Comparison of ENCODE assay signal across 16 cellular contexts in the genomic region with DNA sequence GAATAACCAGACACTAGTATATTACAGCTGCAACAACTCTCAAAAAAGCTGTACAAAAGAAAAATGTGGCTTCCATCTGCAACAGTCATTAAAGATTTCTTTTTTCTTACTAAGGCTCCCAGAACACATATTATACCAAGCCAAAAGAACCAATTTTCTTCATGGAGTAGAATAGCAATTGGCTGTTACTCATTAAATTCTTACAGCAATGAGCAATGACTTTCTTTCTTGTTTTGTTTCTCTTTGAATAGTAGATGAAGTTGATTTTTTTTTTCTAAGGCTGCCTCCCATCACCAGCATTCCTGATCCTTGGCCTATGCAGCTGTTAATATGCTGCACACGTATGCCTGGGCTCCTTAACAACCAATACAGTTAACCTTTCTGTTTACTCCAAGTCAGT. TPM values are rescaled to one million over a fixed set of nuclear protein-coding genes. Genes with fewer than 3 reads are reported as not detected.
A peak's percentile ranks its signal among the peaks of the same experiment; 100 is the strongest.
DNase-seq lines count a peak whose midpoint lies in the region; ATAC-seq, FAIRE-seq and TF ChIP-seq lines count a peak whose summit lies in the region.
"Had no signal": no experiment of that assay in that cellular context is flagged by ENCODE, and none has a peak within 500 bp of the region (broad histone marks: within the 10 kb centered on the region; RNA-seq: fewer than 3 reads in every experiment).

No MANE protein-coding gene starts in this region.

- CTCF ChIA-PET in AG04449 (lab: Yijun Ruan, JAX) = interaction anchor here (1.0 to 5.8 kb wide), 20 partner anchors 10 to 229 kb away, joined by 3 to 77 read pairs (median 9); no protein-coding TSS in a partner anchor

- POLR2A ChIA-PET in AG04449 (lab: Yijun Ruan, JAX) = no interaction called here

- H3K9me3 ChIP-seq in left lung = no peaks in the 10 kb centered on the region
- H3K9me3 ChIP-seq: gastrocnemius medialis had no signal

- H3K4me1 ChIP-seq in left lung = no peaks in the 10 kb centered on the region
- H3K4me1 ChIP-seq: parathyroid adenoma had no signal

- ATAC-seq in left lung (peak; percentile 41), left lobe of liver (no peak), HG03571 (IDR thresholded peaks at IDR 0.05; ENCODE audit: unreplicated experiment) (no peak), SK-N-SH treated with all-trans-retinoic acid at 6 μM for 48 hours (no peak)
- ATAC-seq: gastrocnemius medialis, left colon had no signal

- no peaks in the 10 kb centered on the region for H3K27me3 ChIP-seq in left lung
- H3K27me3 ChIP-seq: gastrocnemius medialis had no signal

- H3K36me3 ChIP-seq in left lung = peaks cover 3 to 12% of the 10 kb centered on the region in 2 donors
- H3K36me3 ChIP-seq: gastrocnemius medialis had no signal

- DNase-seq in AG04449 (ENCODE audit: low read depth, low spot score) (peak; percentile 29), GM19239 (ENCODE audit: insufficient read length, low spot score) (no peak), choroid plexus epithelial cell (ENCODE audit: low read depth) (peak; percentile 88), left lung (no peak), NCI-H128 (lab: John Stamatoyannopoulos, UW; ENCODE audit: unreplicated experiment) (no peak), left lobe of liver (ENCODE audit: low spot score) (no peak)
- DNase-seq: AML-193; gastrocnemius medialis; Karpas-422; left colon; NCI-H2029 treated with DMSO at 0.1 percent for 48 hours; stimulated activated CD4-positive, alpha-beta T cell treated with anti-CD3 and anti-CD28 coated beads, Interleukin-2, amount 100 ng/mL, for 24 hours had no signal

- FAIRE-seq in GM19239 (lab: Jason Lieb, UNC) = peak; percentile 35
- FAIRE-seq: G401.6 had no signal

- intact Hi-C loops in left lung (cut with DNase I) = no loop called here

- H3K27ac ChIP-seq in left lung = no peak overlapping the region
- H3K27ac ChIP-seq: gastrocnemius medialis, parathyroid adenoma had no signal

- H3K4me3 ChIP-seq in AG04449 (ENCODE audit: low read depth, low read length) = no peak overlapping the region
- no peak overlapping the region for H3K4me3 ChIP-seq in choroid plexus epithelial cell (ENCODE audit: low read depth, low read length)
- no peak overlapping the region for H3K4me3 ChIP-seq in left lung
- H3K4me3 ChIP-seq: gastrocnemius medialis had no signal

- TF ChIP-seq CTCF in AG04449 (IDR thresholded peaks at IDR 0.05; ENCODE audit: insufficient read depth, low read length, missing control alignments) = no peak
- no peak for TF ChIP-seq CTCF in choroid plexus epithelial cell (conservative IDR thresholded peaks at IDR 0.05; ENCODE audit: low read depth, low read length)
- TF ChIP-seq CTCF in left lung (IDR thresholded peaks at IDR 0.05) = no peak

TF ChIP-seq in SK-N-SH treated with all-trans-retinoic acid at 6 μM for 48 hours, 23 proteins besides CTCF, POLR2A, EP300 and RAD21:
- no peak for TF ChIP-seq ZC3H10 (CRISPR knock-in tag; IDR thresholded peaks at IDR 0.05)

RNA-seq across cellular contexts. Expression of gene SPOCK2, which starts 36.6 kb away (rescaled TPM):
- total RNA-seq in left lung = 100 to 1,000 TPM in 1 of 2 donors, 10 to 100 TPM in 1; 69.7 to 107 TPM
- total RNA-seq in left lobe of liver = 1.6 TPM

Comparison
In these comparisons a context has a peak if more than half of its experiments do, and no peak if none do; other contexts are left out.
1. DNase-seq: peak in AG04449 (single experiment) and choroid plexus epithelial cell (single experiment); none in GM19239 (single experiment), left lung (0 of 2), NCI-H128 (single experiment) and left lobe of liver (single experiment).
2. RNA of gene SPOCK2, which starts 36.6 kb away (total RNA-seq): 69.7 to 107 TPM in left lung; 1.6 TPM in left lobe of liver (single experiment); every median in the first group is over 10 times any median in the second.